Comparison of ENCODE assay signal across 29 cellular contexts in genomic region chr3:127139601-127140500, GRCh38. TPM values are rescaled to one million over a fixed set of nuclear protein-coding genes. Genes with fewer than 3 reads are reported as not detected.
"Had no signal": no experiment of that assay in that cellular context is flagged by ENCODE, and none has a peak within 500 bp of the region (broad histone marks: within the 10 kb centered on the region; RNA-seq: fewer than 3 reads in every experiment).

No MANE protein-coding gene starts in this region.

- FAIRE-seq: endometrium, frontal cortex, islet of Langerhans, urothelium cell line had no signal

- H3K27ac Mint-ChIP-seq: stimulated activated memory B cell treated with anti-CD40 and anti-IgM and Interleukin-4, amounts not matched to agents 10 μg/mL and 1 μg/mL and 100 μg/mL, for 72 hours; type B pancreatic cell had no signal

- H3K36me3 Mint-ChIP-seq: naive thymus-derived CD8-positive, alpha-beta T cell; stimulated activated memory B cell treated with anti-CD40 and anti-IgM and Interleukin-4, amounts not matched to agents 10 μg/mL and 1 μg/mL and 100 μg/mL, for 72 hours; type B pancreatic cell had no signal

- H3K4me3 Mint-ChIP-seq: naive thymus-derived CD8-positive, alpha-beta T cell; stimulated activated memory B cell treated with anti-CD40 and anti-IgM and Interleukin-4, amounts not matched to agents 10 μg/mL and 1 μg/mL and 100 μg/mL, for 72 hours; type B pancreatic cell had no signal

- H3K4me1 Mint-ChIP-seq: stimulated activated memory B cell treated with anti-CD40 and anti-IgM and Interleukin-4, amounts not matched to agents 10 μg/mL and 1 μg/mL and 100 μg/mL, for 72 hours had no signal

- H3K9me3 ChIP-seq: colonic mucosa, mucosa of descending colon, ovary had no signal

- ATAC-seq: left lobe of liver; naive thymus-derived CD8-positive, alpha-beta T cell; stimulated activated memory B cell treated with anti-CD40 and anti-IgM and Interleukin-4, amounts not matched to agents 10 μg/mL and 1 μg/mL and 100 μg/mL, for 72 hours had no signal

- H3K27ac ChIP-seq: colonic mucosa, dorsolateral prefrontal cortex, ovary, spleen had no signal

- DNase-seq: cerebellar nuclear complex; colonic mucosa; effector CD8-positive, alpha-beta T cell; hippocampal formation; mammary epithelial cell; mucosa of descending colon; naive thymus-derived CD8-positive, alpha-beta T cell; ovary; spleen; stimulated activated CD4-positive, alpha-beta T cell treated with anti-CD3 and anti-CD28 coated beads, Interleukin-15, amount 100 ng/mL, for 24 hours; stimulated activated CD4-positive, alpha-beta T cell treated with anti-CD3 and anti-CD28 coated beads, Interleukin-1b, Interleukin-23, amount 100 ng/mL, for 48 hours; stimulated activated CD4-positive, alpha-beta T cell treated with anti-CD3 and anti-CD28 coated beads, Interleukin-4, amount 100 ng/mL, for 24 hours had no signal

- H3K4me3 ChIP-seq: colonic mucosa, dorsolateral prefrontal cortex, heart left ventricle, mucosa of descending colon, ovary, spleen had no signal

- H3K36me3 ChIP-seq: colonic mucosa, heart left ventricle, ovary, spleen had no signal

- H3K27me3 ChIP-seq: ovary had no signal

RNA-seq across cellular contexts. Expression of gene PRR23E, which starts 53.1 kb away (rescaled TPM):
- total RNA-seq: colonic mucosa; dorsolateral prefrontal cortex; esophagus mucosa; fibroblast of lung; frontal cortex; glomerular endothelial cell; heart left ventricle; left lobe of liver; lower leg skin; mammary epithelial cell; mucosa of descending colon; naive thymus-derived CD8-positive, alpha-beta T cell; ovary; posterior vena cava; right cardiac atrium; spleen had no signal
- polyA plus RNA-seq: fibroblast of lung; heart left ventricle; mammary epithelial cell; naive thymus-derived CD8-positive, alpha-beta T cell; neural cell; right cardiac atrium; spleen; thymus had no signal
